ENCODE assay signal across 9 cellular contexts in genomic region chr3:146469206-146470017, GRCh38. TPM values are rescaled to one million over a fixed set of nuclear protein-coding genes. Genes with fewer than 3 reads are reported as not detected.
DNase-seq lines count a peak whose midpoint lies in the region; ATAC-seq, FAIRE-seq and TF ChIP-seq lines count a peak whose summit lies in the region.
"Had no signal": no experiment of that assay in that cellular context is flagged by ENCODE, and none has a peak within 500 bp of the region (broad histone marks: within the 10 kb centered on the region; RNA-seq: fewer than 3 reads in every experiment).

Gene PLSCR2 (minus strand): TSS chr3:146469561. CDS start chr3:146459904, 9,657 bp downstream.

- peak within 1 kb of the TSS; percentile 76 for H3K27ac ChIP-seq in lower lobe of right lung
- H3K27ac ChIP-seq: SK-N-MC had no signal

- no peaks in the 10 kb centered on the region for H3K27me3 ChIP-seq in lower lobe of right lung (ENCODE audit: low read depth)

- peaks cover 0 to 9% (median 9%) of the 10 kb centered on the region in 3 donors for H3K4me1 Mint-ChIP-seq in IgD-negative memory B cell

- peak within 1 kb of the TSS; percentile 83 to 91 (median 91) for H3K27ac Mint-ChIP-seq in IgD-negative memory B cell

- peak within 1 kb of the TSS; percentile 86 to 93 (median 92) for H3K4me3 Mint-ChIP-seq in IgD-negative memory B cell

- peak; percentile 96 to 98 for ATAC-seq in lower lobe of right lung

- H3K4me1 ChIP-seq in lower lobe of right lung = no peaks in the 10 kb centered on the region

- H3K36me3 Mint-ChIP-seq in IgD-negative memory B cell = no peaks in the 10 kb centered on the region

- H3K9me3 Mint-ChIP-seq in IgD-negative memory B cell = no peaks in the 10 kb centered on the region

- DNase-seq in Caki2 (ENCODE audit: low read depth) (peak; percentile 78), GM20000 (ENCODE audit: low spot score) (peak; percentile 88), cortex of kidney (lab: John Stamatoyannopoulos, UW) (peak; percentile 33), lower lobe of right lung (peak; percentile 85), HTR-8/SVneo (ENCODE audit: insufficient read length, low spot score) (no peak)
- peak; percentile 67 to 76 for DNase-seq in activated CD4-positive, alpha-beta T cell treated with anti-CD3 and anti-CD28 coated beads for 4 hours
- DNase-seq in stimulated activated CD8-positive, alpha-beta memory T cell treated with anti-CD3 and anti-CD28 coated beads, Interleukin-15, amount 100 ng/mL, for 1 hour (ENCODE audit: low read depth) = peak; percentile 30

- H3K9me3 ChIP-seq in lower lobe of right lung = no peaks in the 10 kb centered on the region

- no peaks in the 10 kb centered on the region for H3K36me3 ChIP-seq in lower lobe of right lung

- intact Hi-C loops in lower lobe of right lung (cut with DNase I) = no loop called here

- TF ChIP-seq CTCF in GM20000 (IDR thresholded peaks at IDR 0.05; ENCODE audit: extremely low read depth, missing control alignments) (no peak), lower lobe of right lung (IDR thresholded peaks at IDR 0.05) (no peak)

- FAIRE-seq in HTR-8/SVneo (lab: Jason Lieb, UNC) = no peak

- in situ Hi-C loops in Caki2 (cut with HindIII; ENCODE audit: low pct_unique_long_range_greater_than_20kb, low sequenced_read_pairs) = no loop called here

- H3K27me3 Mint-ChIP-seq in IgD-negative memory B cell = no peaks in the 10 kb centered on the region

- H3K4me3 ChIP-seq in lower lobe of right lung = peak within 1 kb of the TSS; percentile 70
- H3K4me3 ChIP-seq: SK-N-MC had no signal

RNA-seq across cellular contexts. Expression of gene PLSCR2, which starts in this region (rescaled TPM):
- total RNA-seq in Caki2 (2014; rRNA removed; shearing (Covaris generic); ENCODE audit: low replicate concordance) = not detected in 2 replicates
- not detected for polyA plus RNA-seq in IgD-negative memory B cell
- 0.86 TPM for total RNA-seq in lower lobe of right lung

Comparison
In these comparisons a context has a peak if more than half of its experiments do, and no peak if none do; other contexts are left out.
1. Peak in DNase-seq in Caki2; RNA of the gene not detected or under 1 TPM.
2. Peak in DNase-seq, ATAC-seq, H3K4me3 ChIP-seq and H3K27ac ChIP-seq in lower lobe of right lung; RNA of the gene not detected or under 1 TPM.